ENCODE assay signal across 23 cellular contexts in genomic region chr20:23534801-23535593, GRCh38. TPM values are rescaled to one million over a fixed set of nuclear protein-coding genes. Genes with fewer than 3 reads are reported as not detected.
A peak's percentile ranks its signal among the peaks of the same experiment; 100 is the strongest.
DNase-seq lines count a peak whose midpoint lies in the region; ATAC-seq, FAIRE-seq and TF ChIP-seq lines count a peak whose summit lies in the region.
"Had no signal": no experiment of that assay in that cellular context is flagged by ENCODE, and none has a peak within 500 bp of the region (broad histone marks: within the 10 kb centered on the region; RNA-seq: fewer than 3 reads in every experiment).

No MANE protein-coding gene starts in this region.

- CTCF ChIA-PET in GM12878 (lab: Yijun Ruan, JAX) (no interaction called here), HepG2 (lab: Yijun Ruan, JAX; ENCODE audit: low intra/inter-chr PET ratio, low total read pairs) (no interaction called here)

- SMC1A ChIA-PET in GM12878 (lab: Charles Lee; ENCODE audit: uncharacterized antibody, unreplicated experiment): no interaction called here

- WGBS in GM12878 (ENCODE audit: insufficient coverage, insufficient replicate concordance, low lambda C conversion rate, missing lambda C conversion rate): 41% methylated on average over 20 of the region's 20 CpGs
- WGBS in HepG2 (ENCODE audit: low lambda C conversion rate): 41% methylated on average over 20 of the region's 20 CpGs

- no peak overlapping the region for H3K4me3 ChIP-seq in GM12878
- H3K4me3 ChIP-seq in HepG2 (replicated peaks in 1 of 3; ENCODE audit: insufficient read depth in 1 of 3, low read depth in 2 of 3, low read length in 3 of 3): no peak overlapping the region
- no peak overlapping the region for H3K4me3 ChIP-seq in upper lobe of right lung
- H3K4me3 ChIP-seq: GM23338 had no signal

- no peak for DNase-seq in GM12878 (ENCODE audit: low read depth, low spot score)
- no peak for DNase-seq in HepG2 (ENCODE audit: low spot score)
- DNase-seq in occipital lobe (lab: John Stamatoyannopoulos, UW): peak; percentile 35
- DNase-seq in upper lobe of right lung: no peak
- no peak for DNase-seq in AG08396 (ENCODE audit: low spot score)
- DNase-seq: ACHN; BE2C; CD8-positive, alpha-beta T cell; COR-L47; DMS153; DMS79 treated with DMSO at 0.1 percent for 48 hours; EL; H9; IMR-90 had no signal

- TF ChIP-seq POLR2A in GM12878 (IDR thresholded peaks at IDR 0.05; ENCODE audit: low read depth, low read length) (no peak), HepG2 (IDR thresholded peaks at IDR 0.05; ENCODE audit: insufficient read depth in 1 of 2, low read depth in 2 of 2, low read length in 2 of 2) (no peak)

- BruUV-seq in GM12878 (replicated peaks; lab: Mats Ljungman, UMichigan): no TSS peak
- BruUV-seq in HepG2 (replicated peaks; lab: Mats Ljungman, UMichigan): no TSS peak

- H3K9ac ChIP-seq in GM12878 (ENCODE audit: control insufficient read depth, insufficient read depth, low read length) (no peak overlapping the region), HepG2 (ENCODE audit: insufficient read depth, low read depth, low read length) (no peak overlapping the region)

- TF ChIP-seq EP300 in GM12878 (IDR thresholded peaks at IDR 0.05; ENCODE audit: borderline replicate concordance in 1 of 2, control insufficient read depth in 1 of 2, low read depth in 2 of 2, low read length in 2 of 2): no peak
- TF ChIP-seq EP300 in HepG2 (IDR thresholded peaks at IDR 0.05; ENCODE audit: low read depth in 2 of 2, low read length in 2 of 2): no peak
- no peak for TF ChIP-seq EP300 in HepG2 (CRISPR knock-in tag; IDR thresholded peaks at IDR 0.05; ENCODE audit: borderline replicate concordance)

- FAIRE-seq in GM12878 (lab: Jason Lieb, UNC) (no peak), HepG2 (lab: Jason Lieb, UNC) (no peak)
- FAIRE-seq: D721Med, G401.6, GM12892 had no signal

- H4K20me1 ChIP-seq in GM12878 (ENCODE audit: control insufficient read depth, insufficient read depth) (no peaks in the 10 kb centered on the region), HepG2 (ENCODE audit: insufficient read depth, low read length) (no peaks in the 10 kb centered on the region)

- RAD21 ChIA-PET in GM12878 (lab: Charles Lee; ENCODE audit: unreplicated experiment): no interaction called here

- H3K4me1 ChIP-seq in GM12878 (ENCODE audit: control insufficient read depth, insufficient read depth, low read length): peaks cover 8% of the 10 kb centered on the region
- no peaks in the 10 kb centered on the region for H3K4me1 ChIP-seq in HepG2 (ENCODE audit: insufficient read depth, low read length)
- no peaks in the 10 kb centered on the region for H3K4me1 ChIP-seq in upper lobe of right lung
- H3K4me1 ChIP-seq: BE2C had no signal

- TF ChIP-seq RAD21 in GM12878 (IDR thresholded peaks at IDR 0.05; ENCODE audit: insufficient read depth, low read depth, low read length) (no peak), HepG2 (CRISPR knock-in tag; IDR thresholded peaks at IDR 0.05) (no peak)

- H2AFZ ChIP-seq in GM12878 (ENCODE audit: control insufficient read depth, low read depth, low read length) (no peak overlapping the region), HepG2 (ENCODE audit: low read length) (no peak overlapping the region)
- H2AFZ ChIP-seq: GM23338 had no signal

- intact Hi-C loops in GM12878 (cut with micrococcal nuclease; ENCODE audit: unreplicated experiment): no loop called here
- intact Hi-C loops in HepG2 (cut with micrococcal nuclease; ENCODE audit: unreplicated experiment): no loop called here
- intact Hi-C loops in upper lobe of right lung (cut with DNase I): no loop called here

- no peak for TF ChIP-seq CTCF in GM12878 (IDR thresholded peaks at IDR 0.05 in 2 of 3, conservative IDR thresholded peaks at IDR 0.05 in 1 of 3; ENCODE audit: control insufficient read depth in 2 of 3, extremely low read depth in 1 of 3, insufficient read depth in 1 of 3, low read depth in 3 of 3, low read length in 3 of 3)
- TF ChIP-seq CTCF in HepG2 (CRISPR knock-in tag; IDR thresholded peaks at IDR 0.05): no peak
- TF ChIP-seq CTCF in upper lobe of right lung (IDR thresholded peaks at IDR 0.05): no peak

- H3K9me3 ChIP-seq in GM12878 (replicated peaks; ENCODE audit: control insufficient read depth, insufficient read depth, low read length) (no peaks in the 10 kb centered on the region; the same call in 2 of the 3 replicates), HepG2 (ENCODE audit: low read length) (no peaks in the 10 kb centered on the region), upper lobe of right lung (no peaks in the 10 kb centered on the region)
- H3K9me3 ChIP-seq: BE2C had no signal

- in situ Hi-C loops in GM12878 (cut with MboI): no loop called here
- in situ Hi-C loops in HepG2 (cut with HindIII; ENCODE audit: extremely low pct_ligation_motif_present, low pct_unique_long_range_greater_than_20kb): no loop called here

- H3K4me2 ChIP-seq in GM12878 (ENCODE audit: control insufficient read depth, insufficient read depth) (no peak overlapping the region), HepG2 (ENCODE audit: low read depth, low read length) (no peak overlapping the region)
- H3K4me2 ChIP-seq: GM23338 had no signal

- ATAC-seq in GM12878 (no peak), HepG2 (peak; percentile 66), upper lobe of right lung (peak; percentile 41), GM19452 (IDR thresholded peaks at IDR 0.05; ENCODE audit: unreplicated experiment) (no peak), GM19455 (IDR thresholded peaks at IDR 0.05; ENCODE audit: unreplicated experiment) (no peak), GM18909 (IDR thresholded peaks at IDR 0.05; ENCODE audit: poor library complexity, unreplicated experiment) (no peak)
- ATAC-seq: CD8-positive, alpha-beta T cell; GM23338 had no signal

- no peaks in the 10 kb centered on the region for H3K27me3 ChIP-seq in GM12878 (replicated peaks in 1 of 2; ENCODE audit: control insufficient read depth in 2 of 2, insufficient read depth in 2 of 2, low read length in 1 of 2)
- H3K27me3 ChIP-seq in HepG2 (ENCODE audit: control insufficient read depth in 1 of 2, insufficient read depth in 2 of 2, low read length in 2 of 2): no peaks in the 10 kb centered on the region
- H3K27me3 ChIP-seq in upper lobe of right lung: no peaks in the 10 kb centered on the region
- H3K27me3 ChIP-seq: BE2C had no signal

- POLR2A ChIA-PET in GM12878 (lab: Charles Lee): interaction anchor here (0.7 kb wide), 1 partner anchor 1617 kb away, joined by 3 read pairs; no protein-coding TSS in a partner anchor
- POLR2A ChIA-PET in HepG2 (lab: Yijun Ruan, JAX): no interaction called here

- H3K79me2 ChIP-seq in GM12878 (ENCODE audit: control insufficient read depth, insufficient read depth, low read length) (no peaks in the 10 kb centered on the region), HepG2 (ENCODE audit: insufficient read depth, low read length) (no peaks in the 10 kb centered on the region)

- H3K36me3 ChIP-seq in GM12878 (ENCODE audit: control insufficient read depth in 2 of 2, insufficient read depth in 2 of 2, low read length in 1 of 2): no peaks in the 10 kb centered on the region
- H3K36me3 ChIP-seq in HepG2 (replicated peaks in 1 of 2; ENCODE audit: control insufficient read depth in 1 of 2, insufficient read depth in 2 of 2, low read length in 2 of 2): no peaks in the 10 kb centered on the region
- H3K36me3 ChIP-seq in upper lobe of right lung: no peaks in the 10 kb centered on the region
- H3K36me3 ChIP-seq: BE2C had no signal

- H3K27ac ChIP-seq in GM12878 (ENCODE audit: control insufficient read depth, insufficient read depth) (no peak overlapping the region), HepG2 (ENCODE audit: extremely low read length, insufficient read depth, low read length) (no peak overlapping the region), upper lobe of right lung (no peak overlapping the region)

RNA-seq across cellular contexts. Expression of gene CST9L, which starts 33.3 kb away (rescaled TPM):
- not detected in 2 replicates for total RNA-seq in GM12878 (2013; cell fraction: nucleolus; rRNA removed)
- not detected in 2 replicates for total RNA-seq in GM12878 (2014; rRNA removed)
- total RNA-seq in GM12878 (2014; rRNA removed; fragmentation: Illumina TruSeq; extraction: Trizol): not detected in 2 replicates
- not detected in 2 replicates for total RNA-seq in GM12878 (2021)
- not detected for polyA plus RNA-seq in GM12878 (2011; ENCODE audit: low read depth)
- polyA plus RNA-seq in GM12878 (2011; rRNA removed): not detected in 2 replicates
- not detected in 2 replicates for polyA plus RNA-seq in GM12878 (2011; cell fraction: cytosol; rRNA removed)
- polyA plus RNA-seq in GM12878 (2011; cell fraction: nucleus; rRNA removed): not detected in 2 replicates
- not detected in 2 replicates for polyA plus RNA-seq in GM12878 (2012)
- not detected in 2 replicates for polyA plus RNA-seq in GM12878 (2014; fragmentation: Illumina TruSeq; extraction: Trizol)
- not detected for polyA plus RNA-seq in GM12878 (2014; fragmentation: Nextera tagmentation; extraction: Ambion mirVana)
- not detected in 2 replicates for polyA plus RNA-seq in GM12878 (2014; rRNA removed)
- polyA plus RNA-seq in GM12878 (2016; fragmentation: Nextera tagmentation; extraction: Ambion mirVana): not detected
- polyA minus RNA-seq in GM12878 (2011; rRNA and poly(A)+ RNA removed): not detected in 2 replicates
- not detected in 2 replicates for polyA minus RNA-seq in GM12878 (2011; cell fraction: cytosol; rRNA and poly(A)+ RNA removed)
- polyA minus RNA-seq in GM12878 (2011; cell fraction: nucleus; rRNA and poly(A)+ RNA removed): not detected in 2 replicates
- 0.15 TPM in 1 of 2 replicates, not detected in the other for total RNA-seq in HepG2 (2016; rRNA removed; fragmentation: Illumina TruSeq; extraction: Trizol)
- total RNA-seq in HepG2 (2016; cell fraction: cytosol; rRNA removed; fragmentation: Illumina TruSeq; extraction: Trizol; ENCODE audit: low read depth): not detected in 2 replicates
- not detected in 2 replicates for total RNA-seq in HepG2 (2016; cell fraction: insoluble cytoplasmic fraction; rRNA removed; fragmentation: Illumina TruSeq; extraction: Trizol)
- total RNA-seq in HepG2 (2016; cell fraction: membrane; rRNA removed; fragmentation: Illumina TruSeq; extraction: Trizol): not detected in 2 replicates
- total RNA-seq in HepG2 (2016; cell fraction: nucleus; rRNA removed; fragmentation: Illumina TruSeq; extraction: Trizol): not detected in 2 replicates
- not detected in 2 replicates for polyA plus RNA-seq in HepG2 (2011; rRNA removed)
- polyA plus RNA-seq in HepG2 (2011; cell fraction: cytosol; rRNA removed): not detected in 2 replicates
- polyA plus RNA-seq in HepG2 (2011; cell fraction: nucleus; rRNA removed): not detected in 2 replicates
- not detected in 2 replicates for polyA plus RNA-seq in HepG2 (2012)
- not detected in 2 replicates for polyA plus RNA-seq in HepG2 (2016; cell fraction: cytosol; fragmentation: Illumina TruSeq; extraction: Trizol; ENCODE audit: low read depth)
- not detected in 2 replicates for polyA plus RNA-seq in HepG2 (2016; cell fraction: insoluble cytoplasmic fraction; fragmentation: Illumina TruSeq; extraction: Trizol; ENCODE audit: low read depth)
- polyA plus RNA-seq in HepG2 (2016; cell fraction: membrane; fragmentation: Illumina TruSeq; extraction: Trizol; ENCODE audit: low read depth): not detected in 2 replicates
- polyA plus RNA-seq in HepG2 (2016; cell fraction: nucleus; fragmentation: Illumina TruSeq; extraction: Trizol; ENCODE audit: insufficient read depth, low read depth): not detected in 2 replicates
- not detected in 2 replicates for polyA minus RNA-seq in HepG2 (2011; rRNA and poly(A)+ RNA removed; ENCODE audit: low replicate concordance)
- not detected in 2 replicates for polyA minus RNA-seq in HepG2 (2011; cell fraction: cytosol; rRNA and poly(A)+ RNA removed)
- polyA minus RNA-seq in HepG2 (2011; cell fraction: nucleus; rRNA and poly(A)+ RNA removed): not detected in 2 replicates
- not detected for total RNA-seq in occipital lobe
- total RNA-seq in upper lobe of right lung: not detected
- total RNA-seq: A172; CD8-positive, alpha-beta T cell; GM23338; H9; IMR-90 had no signal
- polyA plus RNA-seq: CD14-positive monocyte, GM23338, IMR-90 had no signal

RNA-seq across cellular contexts. Expression of gene CST8, which starts 44.1 kb away (rescaled TPM):
- total RNA-seq in GM12878 (2013; cell fraction: nucleolus; rRNA removed): not detected in 2 replicates
- total RNA-seq in GM12878 (2014; rRNA removed) (not detected in 2 replicates), GM12878 (2014; rRNA removed; fragmentation: Illumina TruSeq; extraction: Trizol) (not detected in 2 replicates), GM12878 (2021) (not detected in 2 replicates), HepG2 (2016; rRNA removed; fragmentation: Illumina TruSeq; extraction: Trizol) (not detected in 2 replicates), occipital lobe (not detected), upper lobe of right lung (not detected)
- polyA plus RNA-seq in GM12878 (2011; ENCODE audit: low read depth): not detected
- polyA plus RNA-seq in GM12878 (2011; rRNA removed) (not detected in 2 replicates), GM12878 (2014; fragmentation: Illumina TruSeq; extraction: Trizol) (not detected in 2 replicates), GM12878 (2014; fragmentation: Nextera tagmentation; extraction: Ambion mirVana) (not detected), GM12878 (2014; rRNA removed) (not detected in 2 replicates), GM12878 (2016; fragmentation: Nextera tagmentation; extraction: Ambion mirVana) (not detected), HepG2 (2011; rRNA removed) (not detected in 2 replicates)
- not detected in 2 replicates for polyA plus RNA-seq in GM12878 (2011; cell fraction: cytosol; rRNA removed)
- not detected in 2 replicates for polyA plus RNA-seq in GM12878 (2011; cell fraction: nucleus; rRNA removed)
- not detected in 2 replicates for polyA plus RNA-seq in GM12878 (2012)
- not detected in 2 replicates for polyA minus RNA-seq in GM12878 (2011; rRNA and poly(A)+ RNA removed)
- not detected in 2 replicates for polyA minus RNA-seq in GM12878 (2011; cell fraction: cytosol; rRNA and poly(A)+ RNA removed)
- polyA minus RNA-seq in GM12878 (2011; cell fraction: nucleus; rRNA and poly(A)+ RNA removed): not detected in 2 replicates
- total RNA-seq in HepG2 (2016; cell fraction: cytosol; rRNA removed; fragmentation: Illumina TruSeq; extraction: Trizol; ENCODE audit: low read depth): not detected in 2 replicates
- not detected in 2 replicates for total RNA-seq in HepG2 (2016; cell fraction: insoluble cytoplasmic fraction; rRNA removed; fragmentation: Illumina TruSeq; extraction: Trizol)
- not detected in 2 replicates for total RNA-seq in HepG2 (2016; cell fraction: membrane; rRNA removed; fragmentation: Illumina TruSeq; extraction: Trizol)
- not detected in 2 replicates for total RNA-seq in HepG2 (2016; cell fraction: nucleus; rRNA removed; fragmentation: Illumina TruSeq; extraction: Trizol)
- polyA plus RNA-seq in HepG2 (2011; cell fraction: cytosol; rRNA removed): not detected in 2 replicates
- not detected in 2 replicates for polyA plus RNA-seq in HepG2 (2011; cell fraction: nucleus; rRNA removed)
- not detected in 2 replicates for polyA plus RNA-seq in HepG2 (2012)
- polyA plus RNA-seq in HepG2 (2016; cell fraction: cytosol; fragmentation: Illumina TruSeq; extraction: Trizol; ENCODE audit: low read depth): not detected in 2 replicates
- polyA plus RNA-seq in HepG2 (2016; cell fraction: insoluble cytoplasmic fraction; fragmentation: Illumina TruSeq; extraction: Trizol; ENCODE audit: low read depth): not detected in 2 replicates
- not detected in 2 replicates for polyA plus RNA-seq in HepG2 (2016; cell fraction: membrane; fragmentation: Illumina TruSeq; extraction: Trizol; ENCODE audit: low read depth)
- not detected in 2 replicates for polyA plus RNA-seq in HepG2 (2016; cell fraction: nucleus; fragmentation: Illumina TruSeq; extraction: Trizol; ENCODE audit: insufficient read depth, low read depth)
- not detected in 2 replicates for polyA minus RNA-seq in HepG2 (2011; rRNA and poly(A)+ RNA removed; ENCODE audit: low replicate concordance)
- not detected in 2 replicates for polyA minus RNA-seq in HepG2 (2011; cell fraction: cytosol; rRNA and poly(A)+ RNA removed)
- not detected in 2 replicates for polyA minus RNA-seq in HepG2 (2011; cell fraction: nucleus; rRNA and poly(A)+ RNA removed)
- total RNA-seq: A172; CD8-positive, alpha-beta T cell; GM23338; H9; IMR-90 had no signal
- polyA plus RNA-seq: CD14-positive monocyte, GM23338, IMR-90 had no signal

Comparison
In these comparisons a context has a peak if more than half of its experiments do, and no peak if none do; other contexts are left out.
1. ATAC-seq: peak in HepG2 (single experiment) and upper lobe of right lung (single experiment); none in GM12878 (single experiment), GM19452 (single experiment), GM19455 (single experiment) and GM18909 (single experiment).
2. Of the 75 proteins assayed by ChIP-seq in both HepG2 and GM12878: peak only in HepG2: none; only in GM12878: BCL3; in both: none; in neither: 74.